In genomic region chr20:47678130-47678453, GRCh38 we compare ENCODE assay signal across 2 cellular contexts.
TF ChIP-seq lines count a peak whose summit lies in the region.

No MANE protein-coding gene starts in this region.

TF ChIP-seq in HepG2, 621 proteins besides CTCF, POLR2A, EP300 and RAD21 (continued from another document and continues in another):
- TF ChIP-seq, protein P1, sequence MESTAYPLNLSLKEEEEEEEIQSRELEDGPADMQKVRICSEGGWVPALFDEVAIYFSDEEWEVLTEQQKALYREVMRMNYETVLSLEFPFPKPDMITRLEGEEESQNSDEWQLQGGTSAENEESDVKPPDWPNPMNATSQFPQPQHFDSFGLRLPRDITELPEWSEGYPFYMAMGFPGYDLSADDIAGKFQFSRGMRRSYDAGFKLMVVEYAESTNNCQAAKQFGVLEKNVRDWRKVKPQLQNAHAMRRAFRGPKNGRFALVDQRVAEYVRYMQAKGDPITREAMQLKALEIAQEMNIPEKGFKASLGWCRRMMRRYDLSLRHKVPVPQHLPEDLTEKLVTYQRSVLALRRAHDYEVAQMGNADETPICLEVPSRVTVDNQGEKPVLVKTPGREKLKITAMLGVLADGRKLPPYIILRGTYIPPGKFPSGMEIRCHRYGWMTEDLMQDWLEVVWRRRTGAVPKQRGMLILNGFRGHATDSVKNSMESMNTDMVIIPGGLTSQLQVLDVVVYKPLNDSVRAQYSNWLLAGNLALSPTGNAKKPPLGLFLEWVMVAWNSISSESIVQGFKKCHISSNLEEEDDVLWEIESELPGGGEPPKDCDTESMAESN (CRISPR knock-in tag; conservative IDR thresholded peaks at IDR 0.05), result 0 out of 2 replicates have a peak, but pooled peaks have one; percentile 1
- no peak for TF ChIP-seq ONECUT2 (CRISPR knock-in tag; IDR thresholded peaks at IDR 0.05)
- no peak for TF ChIP-seq POLR2G (IDR thresholded peaks at IDR 0.05; ENCODE audit: low read depth, low read length)
- TF ChIP-seq, protein P2, sequence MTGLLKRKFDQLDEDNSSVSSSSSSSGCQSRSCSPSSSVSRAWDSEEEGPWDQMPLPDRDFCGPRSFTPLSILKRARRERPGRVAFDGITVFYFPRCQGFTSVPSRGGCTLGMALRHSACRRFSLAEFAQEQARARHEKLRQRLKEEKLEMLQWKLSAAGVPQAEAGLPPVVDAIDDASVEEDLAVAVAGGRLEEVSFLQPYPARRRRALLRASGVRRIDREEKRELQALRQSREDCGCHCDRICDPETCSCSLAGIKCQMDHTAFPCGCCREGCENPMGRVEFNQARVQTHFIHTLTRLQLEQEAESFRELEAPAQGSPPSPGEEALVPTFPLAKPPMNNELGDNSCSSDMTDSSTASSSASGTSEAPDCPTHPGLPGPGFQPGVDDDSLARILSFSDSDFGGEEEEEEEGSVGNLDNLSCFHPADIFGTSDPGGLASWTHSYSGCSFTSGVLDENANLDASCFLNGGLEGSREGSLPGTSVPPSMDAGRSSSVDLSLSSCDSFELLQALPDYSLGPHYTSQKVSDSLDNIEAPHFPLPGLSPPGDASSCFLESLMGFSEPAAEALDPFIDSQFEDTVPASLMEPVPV (CRISPR knock-in tag; IDR thresholded peaks at IDR 0.05), result peak; percentile 8; the same call in 1 of the 2 replicates
- no peak; the same call in 1 of the 2 replicates for TF ChIP-seq ZBTB20 (CRISPR knock-in tag; IDR thresholded peaks at IDR 0.05; ENCODE audit: borderline replicate concordance, low read depth)
- TF ChIP-seq, protein P3, sequence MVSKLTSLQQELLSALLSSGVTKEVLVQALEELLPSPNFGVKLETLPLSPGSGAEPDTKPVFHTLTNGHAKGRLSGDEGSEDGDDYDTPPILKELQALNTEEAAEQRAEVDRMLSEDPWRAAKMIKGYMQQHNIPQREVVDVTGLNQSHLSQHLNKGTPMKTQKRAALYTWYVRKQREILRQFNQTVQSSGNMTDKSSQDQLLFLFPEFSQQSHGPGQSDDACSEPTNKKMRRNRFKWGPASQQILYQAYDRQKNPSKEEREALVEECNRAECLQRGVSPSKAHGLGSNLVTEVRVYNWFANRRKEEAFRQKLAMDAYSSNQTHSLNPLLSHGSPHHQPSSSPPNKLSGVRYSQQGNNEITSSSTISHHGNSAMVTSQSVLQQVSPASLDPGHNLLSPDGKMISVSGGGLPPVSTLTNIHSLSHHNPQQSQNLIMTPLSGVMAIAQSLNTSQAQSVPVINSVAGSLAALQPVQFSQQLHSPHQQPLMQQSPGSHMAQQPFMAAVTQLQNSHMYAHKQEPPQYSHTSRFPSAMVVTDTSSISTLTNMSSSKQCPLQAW (CRISPR knock-in tag; IDR thresholded peaks at IDR 0.05), result 0 out of 2 replicates have a peak, but pooled peaks have one; percentile 65
- peak; percentile 32; the same call in 1 of the 2 replicates for TF ChIP-seq SP4 (CRISPR knock-in tag; IDR thresholded peaks at IDR 0.05)
- no peak for TF ChIP-seq THYN1 (CRISPR knock-in tag; IDR thresholded peaks at IDR 0.05; ENCODE audit: borderline replicate concordance, low read depth)
- TF ChIP-seq SMYD3 (CRISPR knock-in tag; IDR thresholded peaks at IDR 0.05), result no peak
- TF ChIP-seq, protein P4, sequence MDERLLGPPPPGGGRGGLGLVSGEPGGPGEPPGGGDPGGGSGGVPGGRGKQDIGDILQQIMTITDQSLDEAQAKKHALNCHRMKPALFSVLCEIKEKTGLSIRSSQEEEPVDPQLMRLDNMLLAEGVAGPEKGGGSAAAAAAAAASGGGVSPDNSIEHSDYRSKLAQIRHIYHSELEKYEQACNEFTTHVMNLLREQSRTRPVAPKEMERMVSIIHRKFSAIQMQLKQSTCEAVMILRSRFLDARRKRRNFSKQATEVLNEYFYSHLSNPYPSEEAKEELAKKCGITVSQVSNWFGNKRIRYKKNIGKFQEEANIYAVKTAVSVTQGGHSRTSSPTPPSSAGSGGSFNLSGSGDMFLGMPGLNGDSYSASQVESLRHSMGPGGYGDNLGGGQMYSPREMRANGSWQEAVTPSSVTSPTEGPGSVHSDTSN (CRISPR knock-in tag; IDR thresholded peaks at IDR 0.05), result no peak
- TF ChIP-seq SOX5 (CRISPR knock-in tag; IDR thresholded peaks at IDR 0.05; ENCODE audit: borderline replicate concordance), result no peak
- 0 out of 2 replicates have a peak, but pooled peaks have one; percentile 56 for TF ChIP-seq ZNF550 (CRISPR knock-in tag; IDR thresholded peaks at IDR 0.05; ENCODE audit: borderline replicate concordance)
- no peak for TF ChIP-seq ZNF570 (CRISPR knock-in tag; IDR thresholded peaks at IDR 0.05; ENCODE audit: borderline replicate concordance)
- TF ChIP-seq TRIM24 (CRISPR knock-in tag; IDR thresholded peaks at IDR 0.05), result no peak
- TF ChIP-seq HES4 (CRISPR knock-in tag; IDR thresholded peaks at IDR 0.05; ENCODE audit: borderline replicate concordance), result no peak
- TF ChIP-seq NAIF1 (CRISPR knock-in tag; IDR thresholded peaks at IDR 0.05; ENCODE audit: borderline replicate concordance), result no peak
- TF ChIP-seq ZNF317 (CRISPR knock-in tag; IDR thresholded peaks at IDR 0.05), result no peak
- TF ChIP-seq BORCS8-MEF2B (CRISPR knock-in tag; IDR thresholded peaks at IDR 0.05), result 0 out of 2 replicates have a peak, but pooled peaks have one; percentile 6

TF ChIP-seq in K562, 482 proteins besides CTCF, POLR2A, EP300 and RAD21 (continued from another document):
- TF ChIP-seq ATF7 (IDR thresholded peaks at IDR 0.05), result 0 out of 2 replicates have a peak, but pooled peaks have one; percentile 5
